In genomic region chr1:212683357-212683722, GRCh38 we compare ENCODE assay signal across 8 cellular contexts. TPM values are rescaled to one million over a fixed set of nuclear protein-coding genes. Genes with fewer than 3 reads are reported as not detected.
A peak's percentile ranks its signal among the peaks of the same experiment; 100 is the strongest.
DNase-seq lines count a peak whose midpoint lies in the region; ATAC-seq and TF ChIP-seq lines count a peak whose summit lies in the region.

No MANE protein-coding gene starts in this region.

- H3K9me3 ChIP-seq in thyroid gland: no peaks in the 10 kb centered on the region

- ATAC-seq in HG02884 (IDR thresholded peaks at IDR 0.05; ENCODE audit: unreplicated experiment) (peak; percentile 62), left lobe of liver (peak; percentile 53)

- no peak overlapping the region for H3K27ac ChIP-seq in thyroid gland

- no peaks in the 10 kb centered on the region for H3K4me1 ChIP-seq in thyroid gland

- no peak for TF ChIP-seq CTCF in thyroid gland (IDR thresholded peaks at IDR 0.05)

- no peaks in the 10 kb centered on the region for H3K27me3 ChIP-seq in thyroid gland

- 65 to 75% methylated on average over 7 of the region's 7 CpGs for WGBS in thyroid gland, 2 donors

- no peak overlapping the region for H3K4me3 ChIP-seq in thyroid gland (replicated peaks in 1 of 3)

- DNase-seq in activated gamma-delta T cell treated with Interleukin-2 at 50 U/mL for 16 hours: peak; percentile 33
- no peak for DNase-seq in activated gamma-delta T cell (lab: John Stamatoyannopoulos, UW)
- DNase-seq in left lobe of liver (ENCODE audit: low spot score): no peak
- no peak for DNase-seq in AG20443 (ENCODE audit: low spot score)
- no peak for DNase-seq in thyroid gland
- no peak for DNase-seq in cerebellar nuclear complex (lab: John Stamatoyannopoulos, UW)

- H3K36me3 ChIP-seq in thyroid gland: no peaks in the 10 kb centered on the region

- intact Hi-C loops in thyroid gland (cut with DNase I): no loop called here

- 0 out of 2 replicates have a peak, but pooled peaks have one; percentile 21 for TF ChIP-seq POLR2A in Raji (IDR thresholded peaks at IDR 0.05; ENCODE audit: insufficient read depth, low read depth, low read length)
- no peak for TF ChIP-seq POLR2A in thyroid gland (IDR thresholded peaks at IDR 0.05)

RNA-seq across cellular contexts. Expression of gene BATF3, which starts 16.3 kb away (rescaled TPM):
- total RNA-seq in left lobe of liver: 0.28 TPM
- total RNA-seq in thyroid gland: 1 to 10 TPM; 1.2 to 1.6 (median 1.2) TPM
